In genomic region chr1:16561035-16561434, GRCh38 we compare ENCODE assay signal across 2 cellular contexts. TPM values are rescaled to one million over a fixed set of nuclear protein-coding genes. Genes with fewer than 3 reads are reported as not detected.
"Had no signal": no experiment of that assay in that cellular context is flagged by ENCODE, and none has a peak within 500 bp of the region (broad histone marks: within the 10 kb centered on the region; RNA-seq: fewer than 3 reads in every experiment).

No MANE protein-coding gene starts in this region.

RNA-seq across cellular contexts. Expression of gene RNU1-1, which starts 47.0 kb away (rescaled TPM):
- total RNA-seq: LHCN-M2, M059J had no signal
